In the genomic region with DNA sequence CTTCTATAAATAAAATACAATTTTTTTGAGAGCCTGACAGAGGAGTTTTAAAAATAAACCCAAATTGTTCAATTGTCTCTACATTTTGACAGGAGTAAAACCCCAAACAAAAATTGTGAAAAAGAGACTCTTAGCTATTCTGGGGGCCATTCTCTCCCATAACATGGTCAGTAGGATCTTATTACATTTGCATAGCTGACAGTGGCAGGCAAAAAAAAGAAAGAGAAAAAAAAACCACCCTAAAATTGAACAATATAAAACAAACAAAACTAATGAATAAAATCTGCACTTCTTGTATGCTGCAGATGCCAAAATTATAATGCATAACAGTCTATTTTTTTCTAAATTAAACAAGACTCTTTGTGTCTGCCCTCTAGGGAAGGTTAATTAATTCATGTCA, we compare ENCODE assay signal across 20 cellular contexts.
DNase-seq lines count a peak whose midpoint lies in the region; ATAC-seq, FAIRE-seq and TF ChIP-seq lines count a peak whose summit lies in the region.
"Had no signal": no experiment of that assay in that cellular context is flagged by ENCODE, and none has a peak within 500 bp of the region (broad histone marks: within the 10 kb centered on the region; RNA-seq: fewer than 3 reads in every experiment).

No MANE protein-coding gene starts in this region.

- peaks cover 21% of the 10 kb centered on the region for H3K4me1 ChIP-seq in SJCRH30
- H3K4me1 ChIP-seq: BE2C had no signal

- H3K9me3 ChIP-seq in SJCRH30 (replicated peaks) = no peaks in the 10 kb centered on the region
- H3K9me3 ChIP-seq: BE2C had no signal

- FAIRE-seq in RCC 7860 (lab: Jason Lieb, UNC) = no peak
- FAIRE-seq: A204.1, GM12878, GM19239 had no signal

- no peaks in the 10 kb centered on the region for H3K36me3 ChIP-seq in SJCRH30
- H3K36me3 ChIP-seq: BE2C had no signal

- no peak overlapping the region for H3K4me3 ChIP-seq in SJCRH30
- H3K4me3 ChIP-seq: GM12878 had no signal

- H3K4me3 Mint-ChIP-seq in chondrocyte (ENCODE audit: unreplicated experiment) = no peak overlapping the region
- H3K4me3 Mint-ChIP-seq: CD4-positive, CD25-positive, alpha-beta regulatory T cell; CD8-positive, alpha-beta memory T cell; IgD-negative memory B cell had no signal

- peak overlapping the region; percentile 22; the same call in 1 of the 2 replicates for H3K27ac ChIP-seq in SJCRH30

- peaks cover 32% of the 10 kb centered on the region for H3K4me1 Mint-ChIP-seq in chondrocyte (ENCODE audit: low read depth)
- H3K4me1 Mint-ChIP-seq: CD4-positive, CD25-positive, alpha-beta regulatory T cell; CD8-positive, alpha-beta memory T cell had no signal

- H3K27me3 Mint-ChIP-seq in chondrocyte (ENCODE audit: low read depth) = no peaks in the 10 kb centered on the region
- H3K27me3 Mint-ChIP-seq: CD4-positive, CD25-positive, alpha-beta regulatory T cell; CD8-positive, alpha-beta memory T cell; IgD-negative memory B cell had no signal

- H3K27ac Mint-ChIP-seq in chondrocyte (ENCODE audit: unreplicated experiment) = peak overlapping the region; percentile 79
- H3K27ac Mint-ChIP-seq: CD8-positive, alpha-beta memory T cell; IgD-negative memory B cell had no signal

- H3K27me3 ChIP-seq in SJCRH30 = no peaks in the 10 kb centered on the region
- H3K27me3 ChIP-seq: BE2C had no signal

- no peaks in the 10 kb centered on the region for H3K36me3 Mint-ChIP-seq in chondrocyte (ENCODE audit: low read depth)
- H3K36me3 Mint-ChIP-seq: CD4-positive, CD25-positive, alpha-beta regulatory T cell; CD8-positive, alpha-beta memory T cell; IgD-negative memory B cell had no signal

- TF ChIP-seq CTCF in chondrocyte (IDR thresholded peaks at IDR 0.05) = no peak

- ATAC-seq in GM18868 (IDR thresholded peaks at IDR 0.05; ENCODE audit: unreplicated experiment) = no peak
- ATAC-seq: GM12878 had no signal

- H3K9me3 Mint-ChIP-seq in chondrocyte (ENCODE audit: low read depth) = no peaks in the 10 kb centered on the region

- DNase-seq in SJCRH30 (no peak), chondrocyte (ENCODE audit: low spot score) (no peak), fibroblast of peridontal ligament (ENCODE audit: extremely low read depth) (peak; percentile 65), RCC 7860 (ENCODE audit: low spot score) (no peak), Kasumi-1 (lab: John Stamatoyannopoulos, UW) (no peak)
- no peak for DNase-seq in activated CD4-positive, alpha-beta T cell treated with anti-CD3 and anti-CD28 coated beads, Interleukin-2, amount 50 U/mL, for 48 hours
- DNase-seq: BE2C; C1 segment of cervical spinal cord; CD4-positive, CD25-positive, alpha-beta regulatory T cell; CD8-positive, alpha-beta memory T cell; COR-L47; DMS 273 treated with DMSO at 0.1 percent for 48 hours; DMS53; DND-41; HCEC 1CT had no signal
